9 cellular contexts compared by ENCODE assay signal in genomic region chr1:24769656-24770651, GRCh38. TPM values are rescaled to one million over a fixed set of nuclear protein-coding genes. Genes with fewer than 3 reads are reported as not detected.
DNase-seq lines count a peak whose midpoint lies in the region; ATAC-seq and TF ChIP-seq lines count a peak whose summit lies in the region.
"Had no signal": no experiment of that assay in that cellular context is flagged by ENCODE, and none has a peak within 500 bp of the region (broad histone marks: within the 10 kb centered on the region; RNA-seq: fewer than 3 reads in every experiment).

No MANE protein-coding gene starts in this region.

- peak overlapping the region; percentile 37 for H3K4me3 ChIP-seq in OCI-LY3 (ENCODE audit: low read length)
- H3K4me3 ChIP-seq in esophagus squamous epithelium, result no peak overlapping the region

- no peaks in the 10 kb centered on the region for H4K20me1 ChIP-seq in OCI-LY3 (ENCODE audit: insufficient read depth, low read length)

- H3K9me3 ChIP-seq in OCI-LY3 (ENCODE audit: insufficient read depth, low read length), result no peaks in the 10 kb centered on the region
- no peaks in the 10 kb centered on the region for H3K9me3 ChIP-seq in esophagus squamous epithelium

- H3K27me3 ChIP-seq in OCI-LY3 (ENCODE audit: low read depth, low read length) (no peaks in the 10 kb centered on the region), esophagus squamous epithelium (no peaks in the 10 kb centered on the region)

- DNase-seq in ELR (ENCODE audit: low read depth) (peak; percentile 91), esophagus squamous epithelium (lab: John Stamatoyannopoulos, UW) (no peak), pulmonary artery endothelial cell (ENCODE audit: low read depth, low spot score) (peak; percentile 89), ecto neural progenitor cell (ENCODE audit: low spot score) (no peak), DMS79 treated with DMSO at 0.1 percent for 48 hours (lab: John Stamatoyannopoulos, UW) (no peak)
- no peak for DNase-seq in activated CD4-positive, alpha-beta T cell treated with anti-CD3 and anti-CD28 coated beads for 4 hours
- DNase-seq: cerebellar nuclear complex had no signal

- peaks cover 51% of the 10 kb centered on the region for H3K79me2 ChIP-seq in OCI-LY3 (ENCODE audit: low read length)

- H3K27ac ChIP-seq in OCI-LY3 (ENCODE audit: low read length) (peak overlapping the region; percentile 88), esophagus squamous epithelium (peak overlapping the region; percentile 32 to 86 (median 82))

- no peak for TF ChIP-seq POLR2A in esophagus squamous epithelium (IDR thresholded peaks at IDR 0.05)

- H2AFZ ChIP-seq in OCI-LY3 (ENCODE audit: low read depth, low read length), result no peak overlapping the region

- intact Hi-C loops in esophagus squamous epithelium (cut with DNase I), result no loop called here

- H3K36me3 ChIP-seq in OCI-LY3 (replicated peaks; ENCODE audit: low read depth, low read length) (no peaks in the 10 kb centered on the region), esophagus squamous epithelium (peaks cover 0 to 3% (median 0%) of the 10 kb centered on the region in 3 donors)

- peak overlapping the region; percentile 67 for H3K4me2 ChIP-seq in OCI-LY3 (ENCODE audit: low read length)

- 19 to 33% methylated on average over 2 of the region's 2 CpGs for WGBS in esophagus squamous epithelium, 2 donors

- ATAC-seq in HG03108 (IDR thresholded peaks at IDR 0.05; ENCODE audit: unreplicated experiment), result no peak

- H3K4me1 ChIP-seq in OCI-LY3 (ENCODE audit: low read length) (peaks cover 33% of the 10 kb centered on the region), esophagus squamous epithelium (peaks cover 0 to 53% (median 15%) of the 10 kb centered on the region in 3 donors)

- TF ChIP-seq CTCF in OCI-LY3 (IDR thresholded peaks at IDR 0.05; ENCODE audit: low read depth, low read length), result no peak
- TF ChIP-seq CTCF in esophagus squamous epithelium (IDR thresholded peaks at IDR 0.05), result no peak

- peak overlapping the region; percentile 55 for H3K9ac ChIP-seq in OCI-LY3 (ENCODE audit: low read length)

RNA-seq across cellular contexts. Expression of gene CLIC4, which starts 24.7 kb away (rescaled TPM):
- 100 to 1,000 TPM in 1 of 4 donors, 10 to 100 TPM in 3; 22.3 to 204 (median 69.0) TPM for total RNA-seq in esophagus squamous epithelium
- 358 and 394 TPM in 2 replicates for total RNA-seq in pulmonary artery endothelial cell

Comparison
In these comparisons a context has a peak if more than half of its experiments do, and no peak if none do; other contexts are left out.
1. DNase-seq: peak in ELR (single experiment) and pulmonary artery endothelial cell (single experiment); none in esophagus squamous epithelium (single experiment), ecto neural progenitor cell (single experiment), activated CD4-positive, alpha-beta T cell treated with anti-CD3 and anti-CD28 coated beads for 4 hours (0 of 2) and DMS79 treated with DMSO at 0.1 percent for 48 hours (single experiment).